ENCODE assay signal across 8 cellular contexts in the genomic region with DNA sequence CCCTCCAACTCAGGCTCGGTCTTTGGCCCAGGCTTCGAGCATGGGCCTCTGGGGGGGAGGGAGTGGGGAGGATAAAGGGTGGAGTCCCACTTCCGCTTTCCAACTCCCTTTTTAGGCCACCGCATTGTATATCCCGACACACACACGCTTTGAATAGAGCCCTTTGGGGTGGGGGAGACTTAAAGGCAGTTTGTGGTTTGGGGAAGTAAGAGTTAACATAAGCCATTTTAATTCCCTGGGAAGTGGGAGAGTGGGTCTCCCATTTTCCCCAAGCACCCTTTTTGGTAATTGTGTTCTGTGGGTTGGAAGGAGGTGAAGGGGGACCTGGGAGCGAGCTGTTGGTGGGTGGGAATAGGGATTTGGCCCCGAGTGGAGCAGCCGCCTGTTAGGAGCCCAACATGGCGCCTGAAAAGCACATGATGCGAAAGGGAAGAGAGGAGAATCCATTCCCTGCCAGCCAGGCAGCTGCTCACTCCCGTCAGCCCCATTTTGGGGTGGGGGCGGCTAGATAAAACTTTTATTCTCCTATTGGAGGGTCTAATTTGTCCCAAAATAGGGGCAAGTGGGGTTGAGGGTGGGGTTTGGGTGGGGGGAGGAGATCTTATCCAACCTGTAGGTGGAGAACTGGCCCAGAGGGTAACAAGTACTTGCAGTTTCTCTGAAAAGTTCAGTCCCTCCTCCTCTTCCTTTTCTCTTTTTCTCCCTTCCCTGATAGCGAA. TPM values are rescaled to one million over a fixed set of nuclear protein-coding genes. Genes with fewer than 3 reads are reported as not detected.
DNase-seq lines count a peak whose midpoint lies in the region; ATAC-seq and TF ChIP-seq lines count a peak whose summit lies in the region.

No MANE protein-coding gene starts in this region.

- peak overlapping the region; percentile 64 for H3K4me3 ChIP-seq in A673 (ENCODE audit: low read depth, low read length, poor library complexity, severe bottlenecking)

- no peaks in the 10 kb centered on the region for H3K27me3 ChIP-seq in A673 (replicated peaks; ENCODE audit: insufficient read depth, low read depth, low read length, poor library complexity)

- peak overlapping the region; percentile 100 for H3K4me3 Mint-ChIP-seq in activated CD8-positive, alpha-beta memory T cell treated with anti-CD3 and anti-CD28 coated beads, Interleukin-2, amount 10 ng/mL, durations not matched to agents 7 days and 5 days
- peak overlapping the region; percentile 100 for H3K4me3 Mint-ChIP-seq in endothelial cell (ENCODE audit: unreplicated experiment)
- peak overlapping the region; percentile 93 for H3K4me3 Mint-ChIP-seq in stimulated activated effector memory CD8-positive, alpha-beta T cell treated with anti-CD3 and anti-CD28 coated beads, Interleukin-12 subunit alpha, Interleukin-12 subunit beta, amount 100 ng/mL, for 72 hours

- no peaks in the 10 kb centered on the region for H3K9me3 Mint-ChIP-seq in activated CD8-positive, alpha-beta memory T cell treated with anti-CD3 and anti-CD28 coated beads, Interleukin-2, amount 10 ng/mL, durations not matched to agents 7 days and 5 days (ENCODE audit: low read depth)
- no peaks in the 10 kb centered on the region for H3K9me3 Mint-ChIP-seq in endothelial cell (ENCODE audit: unreplicated experiment)
- no peaks in the 10 kb centered on the region for H3K9me3 Mint-ChIP-seq in stimulated activated effector memory CD8-positive, alpha-beta T cell treated with anti-CD3 and anti-CD28 coated beads, Interleukin-12 subunit alpha, Interleukin-12 subunit beta, amount 100 ng/mL, for 72 hours

- H3K9me3 ChIP-seq in A673 (ENCODE audit: low read depth, low read length, poor library complexity, severe bottlenecking): no peaks in the 10 kb centered on the region

- peak overlapping the region; percentile 95 for H3K27ac ChIP-seq in A673 (ENCODE audit: low read depth, low read length, poor library complexity, severe bottlenecking)

- CTCF ChIA-PET in A673 (lab: Charles Lee): no interaction called here
- CTCF ChIA-PET in activated CD8-positive, alpha-beta memory T cell treated with anti-CD3 and anti-CD28 coated beads, Interleukin-2, amount 10 ng/mL, durations not matched to agents 7 days and 5 days (lab: Charles Lee): interaction anchor here (1.5 to 2.7 kb wide), 3 partner anchors 236 to 258 kb away, joined by 4 to 6 read pairs (median 4); partner anchors contain the start of genes DDIAS and PRCP

- intact Hi-C loops in A673 (cut with micrococcal nuclease; ENCODE audit: unreplicated experiment): loop anchor here (2.0 to 5.0 kb wide), 3 partner anchors 85 to 589 kb away; partner anchors contain the start of genes DDIAS and PRCP

- TF ChIP-seq CTCF in A673 (conservative IDR thresholded peaks at IDR 0.05; ENCODE audit: low read depth, low read length) (0 out of 2 replicates have a peak, but pooled peaks have one; percentile 9), endothelial cell (IDR thresholded peaks at IDR 0.05; ENCODE audit: unreplicated experiment) (no peak)

- POLR2A ChIA-PET in A673 (lab: Charles Lee; ENCODE audit: low non-redundant PET): interaction anchor here (0.5 to 1.2 kb wide), 2 partner anchors 53 to 128 kb away, joined by 3 read pairs; partner anchors contain the start of gene CCDC90B

- H3K36me3 ChIP-seq in A673 (ENCODE audit: insufficient read depth, low read length, poor library complexity, severe bottlenecking): peaks cover 38% of the 10 kb centered on the region

- peaks cover 17% of the 10 kb centered on the region for H3K4me1 ChIP-seq in A673 (ENCODE audit: insufficient read depth, low read length, poor library complexity, severe bottlenecking)

- H3K27ac Mint-ChIP-seq in activated CD8-positive, alpha-beta memory T cell treated with anti-CD3 and anti-CD28 coated beads, Interleukin-2, amount 10 ng/mL, durations not matched to agents 7 days and 5 days: peak overlapping the region; percentile 99
- peak overlapping the region; percentile 100 for H3K27ac Mint-ChIP-seq in endothelial cell (ENCODE audit: unreplicated experiment)
- H3K27ac Mint-ChIP-seq in stimulated activated effector memory CD8-positive, alpha-beta T cell treated with anti-CD3 and anti-CD28 coated beads, Interleukin-12 subunit alpha, Interleukin-12 subunit beta, amount 100 ng/mL, for 72 hours: peak overlapping the region; percentile 99

- no TSS peak for BruUV-seq in A673 (replicated peaks; lab: Mats Ljungman, UMichigan)

- no peak for ATAC-seq in activated CD8-positive, alpha-beta memory T cell treated with anti-CD3 and anti-CD28 coated beads, Interleukin-2, amount 10 ng/mL, durations not matched to agents 7 days and 5 days
- ATAC-seq in stimulated activated effector memory CD8-positive, alpha-beta T cell treated with anti-CD3 and anti-CD28 coated beads, Interleukin-12 subunit alpha, Interleukin-12 subunit beta, amount 100 ng/mL, for 72 hours: no peak
- ATAC-seq in GM21717 (IDR thresholded peaks at IDR 0.05; ENCODE audit: unreplicated experiment): no peak

- no peaks in the 10 kb centered on the region for H3K27me3 Mint-ChIP-seq in activated CD8-positive, alpha-beta memory T cell treated with anti-CD3 and anti-CD28 coated beads, Interleukin-2, amount 10 ng/mL, durations not matched to agents 7 days and 5 days
- peaks cover 21% of the 10 kb centered on the region for H3K27me3 Mint-ChIP-seq in endothelial cell (ENCODE audit: unreplicated experiment)

- peak; percentile 20 for TF ChIP-seq POLR2A in GM19099 (IDR thresholded peaks at IDR 0.05; ENCODE audit: extremely low read depth, insufficient read length, low read depth)

- DNase-seq in A673 (ENCODE audit: low spot score) (peak; percentile 73), NCI-H82 (lab: John Stamatoyannopoulos, UW) (peak; percentile 66), endothelial cell (ENCODE audit: low spot score) (peak; percentile 39), midbrain (lab: John Stamatoyannopoulos, UW) (peak; percentile 76)
- DNase-seq in activated CD8-positive, alpha-beta memory T cell treated with anti-CD3 and anti-CD28 coated beads, Interleukin-2, amount 10 ng/mL, durations not matched to agents 7 days and 5 days: peak; percentile 71
- peak; percentile 38 to 82 for DNase-seq in stimulated activated effector memory CD8-positive, alpha-beta T cell treated with anti-CD3 and anti-CD28 coated beads, Interleukin-12 subunit alpha, Interleukin-12 subunit beta, amount 100 ng/mL, for 72 hours (ENCODE audit: low spot score in 2 of 2)

- peaks cover 43% of the 10 kb centered on the region for H3K36me3 Mint-ChIP-seq in activated CD8-positive, alpha-beta memory T cell treated with anti-CD3 and anti-CD28 coated beads, Interleukin-2, amount 10 ng/mL, durations not matched to agents 7 days and 5 days
- H3K36me3 Mint-ChIP-seq in endothelial cell (ENCODE audit: low read depth, unreplicated experiment): peaks cover 10% of the 10 kb centered on the region
- peaks cover 66% of the 10 kb centered on the region for H3K36me3 Mint-ChIP-seq in stimulated activated effector memory CD8-positive, alpha-beta T cell treated with anti-CD3 and anti-CD28 coated beads, Interleukin-12 subunit alpha, Interleukin-12 subunit beta, amount 100 ng/mL, for 72 hours

- H3K4me1 Mint-ChIP-seq in activated CD8-positive, alpha-beta memory T cell treated with anti-CD3 and anti-CD28 coated beads, Interleukin-2, amount 10 ng/mL, durations not matched to agents 7 days and 5 days: peaks cover 43% of the 10 kb centered on the region
- peaks cover 29% of the 10 kb centered on the region for H3K4me1 Mint-ChIP-seq in endothelial cell (ENCODE audit: unreplicated experiment)
- peaks cover 38% of the 10 kb centered on the region for H3K4me1 Mint-ChIP-seq in stimulated activated effector memory CD8-positive, alpha-beta T cell treated with anti-CD3 and anti-CD28 coated beads, Interleukin-12 subunit alpha, Interleukin-12 subunit beta, amount 100 ng/mL, for 72 hours

RNA-seq across cellular contexts. Expression of gene PCF11, which starts 1.0 kb away (rescaled TPM):
- 71.7 and 77.5 TPM in 2 replicates for total RNA-seq in A673 (2021)
- total RNA-seq in activated CD8-positive, alpha-beta memory T cell treated with anti-CD3 and anti-CD28 coated beads, Interleukin-2, amount 10 ng/mL, durations not matched to agents 7 days and 5 days: 10 to 100 TPM; 71.6 to 85.0 TPM
- total RNA-seq in endothelial cell (ENCODE audit: unreplicated experiment): 53.2 TPM

RNA-seq across cellular contexts. Expression of gene ANKRD42, which starts 35.6 kb away (rescaled TPM):
- 11.0 and 11.3 TPM in 2 replicates for total RNA-seq in A673 (2021)
- 1 to 10 TPM; 1.6 to 1.9 TPM for total RNA-seq in activated CD8-positive, alpha-beta memory T cell treated with anti-CD3 and anti-CD28 coated beads, Interleukin-2, amount 10 ng/mL, durations not matched to agents 7 days and 5 days
- 11.4 TPM for total RNA-seq in endothelial cell (ENCODE audit: unreplicated experiment)
